ENCODE assay signal across 9 cellular contexts in the genomic region with DNA sequence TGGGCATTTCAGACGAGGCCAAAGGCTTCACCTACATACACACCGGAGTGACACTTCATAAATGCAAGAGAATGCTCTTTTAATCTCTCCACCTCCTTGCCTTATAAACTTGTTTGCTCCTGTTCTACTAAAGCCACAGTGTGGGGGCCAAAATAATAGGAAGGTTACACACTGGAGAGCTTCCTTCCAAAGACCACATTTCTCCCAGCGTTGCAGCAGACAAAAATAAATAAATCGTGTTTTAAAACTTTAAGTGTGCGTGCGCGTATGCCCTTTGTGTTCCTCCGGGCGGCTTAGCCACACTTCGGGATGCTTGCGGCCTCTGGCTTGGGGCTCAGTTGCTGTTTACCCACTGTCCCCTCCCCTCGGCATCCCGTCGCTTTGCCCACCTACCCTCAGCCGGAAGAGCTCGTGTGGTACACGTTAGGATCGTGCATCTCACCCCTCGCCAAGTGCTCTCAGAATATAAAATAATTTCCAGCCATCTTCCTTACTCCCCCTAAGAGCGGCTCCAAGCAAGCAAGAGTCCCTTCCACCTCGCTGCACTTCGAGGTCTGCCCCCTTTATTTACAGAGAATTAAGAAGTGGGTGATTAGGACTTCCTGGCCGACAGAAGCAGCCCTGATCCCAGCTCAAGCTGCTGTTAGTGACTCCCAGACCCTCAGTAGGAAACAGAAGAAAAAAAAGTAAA. TPM values are rescaled to one million over a fixed set of nuclear protein-coding genes. Genes with fewer than 3 reads are reported as not detected.
DNase-seq lines count a peak whose midpoint lies in the region; ATAC-seq and TF ChIP-seq lines count a peak whose summit lies in the region.
"Had no signal": no experiment of that assay in that cellular context is flagged by ENCODE, and none has a peak within 500 bp of the region (broad histone marks: within the 10 kb centered on the region; RNA-seq: fewer than 3 reads in every experiment).

No MANE protein-coding gene starts in this region.

- peaks cover 49% of the 10 kb centered on the region for H3K4me1 Mint-ChIP-seq in activated naive CD4-positive, alpha-beta T cell treated with anti-CD3 and anti-CD28 coated beads, Interleukin-2, amount 50 U/mL, for 24 hours
- H3K4me1 Mint-ChIP-seq in activated naive CD4-positive, alpha-beta T cell treated with anti-CD3 and anti-CD28 coated beads for 36 hours (ENCODE audit: low read depth) = peaks cover 40% of the 10 kb centered on the region

- ATAC-seq in lung (ENCODE audit: insufficient read depth, low FRiP score) (no peak), upper lobe of right lung (no peak)

- no peaks in the 10 kb centered on the region for H3K9me3 ChIP-seq in breast epithelium
- no peaks in the 10 kb centered on the region for H3K9me3 ChIP-seq in lung (ENCODE audit: control insufficient read depth in 2 of 2, insufficient read depth in 1 of 2, low read length in 1 of 2)
- no peaks in the 10 kb centered on the region for H3K9me3 ChIP-seq in upper lobe of right lung

- peak overlapping the region; percentile 59 for H3K4me3 Mint-ChIP-seq in activated naive CD4-positive, alpha-beta T cell treated with anti-CD3 and anti-CD28 coated beads, Interleukin-2, amount 50 U/mL, for 24 hours
- no peak overlapping the region for H3K4me3 Mint-ChIP-seq in activated naive CD4-positive, alpha-beta T cell treated with anti-CD3 and anti-CD28 coated beads for 36 hours

- peak overlapping the region; percentile 69 to 76 (median 72) for H3K4me3 ChIP-seq in breast epithelium
- peak overlapping the region; percentile 62 for H3K4me3 ChIP-seq in lung
- peak overlapping the region; percentile 76 for H3K4me3 ChIP-seq in upper lobe of right lung

- no peaks in the 10 kb centered on the region for H3K4me1 ChIP-seq in breast epithelium
- H3K4me1 ChIP-seq in lung (ENCODE audit: control insufficient read depth in 2 of 2, insufficient read depth in 2 of 2, low read length in 2 of 2) = peaks cover 0 to 4% of the 10 kb centered on the region in 2 donors
- H3K4me1 ChIP-seq in upper lobe of right lung = peaks cover 6% of the 10 kb centered on the region

- CTCF ChIA-PET in activated naive CD4-positive, alpha-beta T cell treated with anti-CD3 and anti-CD28 coated beads for 36 hours (lab: Charles Lee) = no interaction called here

- no peaks in the 10 kb centered on the region for H3K27me3 ChIP-seq in breast epithelium
- no peaks in the 10 kb centered on the region for H3K27me3 ChIP-seq in lung (ENCODE audit: control insufficient read depth, insufficient read depth)
- no peaks in the 10 kb centered on the region for H3K27me3 ChIP-seq in upper lobe of right lung

- peak overlapping the region; percentile 91 to 95 for H3K27ac ChIP-seq in breast epithelium
- H3K27ac ChIP-seq in lung (ENCODE audit: low read depth in 1 of 2, low read length in 1 of 2) = peak overlapping the region; percentile 40 to 97
- H3K27ac ChIP-seq in upper lobe of right lung = peak overlapping the region; percentile 73

- intact Hi-C loops in activated naive CD4-positive, alpha-beta T cell treated with anti-CD3 and anti-CD28 coated beads for 36 hours (cut with micrococcal nuclease) = no loop called here
- intact Hi-C loops in breast epithelium (cut with DNase I; ENCODE audit: low total_unique reads) = no loop called here
- intact Hi-C loops in upper lobe of right lung (cut with DNase I) = no loop called here

- no peaks in the 10 kb centered on the region for H3K36me3 Mint-ChIP-seq in activated naive CD4-positive, alpha-beta T cell treated with anti-CD3 and anti-CD28 coated beads, Interleukin-2, amount 50 U/mL, for 24 hours
- peaks cover 4% of the 10 kb centered on the region for H3K36me3 Mint-ChIP-seq in activated naive CD4-positive, alpha-beta T cell treated with anti-CD3 and anti-CD28 coated beads for 36 hours (ENCODE audit: low read depth)

- H3K27me3 Mint-ChIP-seq in activated naive CD4-positive, alpha-beta T cell treated with anti-CD3 and anti-CD28 coated beads, Interleukin-2, amount 50 U/mL, for 24 hours = peaks cover 73% of the 10 kb centered on the region
- peaks cover 88% of the 10 kb centered on the region for H3K27me3 Mint-ChIP-seq in activated naive CD4-positive, alpha-beta T cell treated with anti-CD3 and anti-CD28 coated beads for 36 hours (ENCODE audit: low read depth)

- DNase-seq in activated naive CD4-positive, alpha-beta T cell treated with anti-CD3 and anti-CD28 coated beads for 36 hours = no peak
- DNase-seq in breast epithelium (ENCODE audit: low spot score in 2 of 2) = no peak
- no peak for DNase-seq in lung (ENCODE audit: low spot score)
- no peak for DNase-seq in upper lobe of right lung
- DNase-seq in NCI-H1930 (lab: John Stamatoyannopoulos, UW) = no peak
- no peak for DNase-seq in NOMO-1 (lab: John Stamatoyannopoulos, UW; ENCODE audit: unreplicated experiment in 2 of 2)
- no peak for DNase-seq in SHP77 treated with DMSO at 0.1 percent for 48 hours (lab: John Stamatoyannopoulos, UW)
- DNase-seq: NCI-H226 had no signal

- H3K9me3 Mint-ChIP-seq in activated naive CD4-positive, alpha-beta T cell treated with anti-CD3 and anti-CD28 coated beads, Interleukin-2, amount 50 U/mL, for 24 hours = peaks cover 6% of the 10 kb centered on the region
- no peaks in the 10 kb centered on the region for H3K9me3 Mint-ChIP-seq in activated naive CD4-positive, alpha-beta T cell treated with anti-CD3 and anti-CD28 coated beads for 36 hours

- no peak for TF ChIP-seq POLR2A in breast epithelium (IDR thresholded peaks at IDR 0.05)

- H3K27ac Mint-ChIP-seq in activated naive CD4-positive, alpha-beta T cell treated with anti-CD3 and anti-CD28 coated beads, Interleukin-2, amount 50 U/mL, for 24 hours = no peak overlapping the region
- H3K27ac Mint-ChIP-seq in activated naive CD4-positive, alpha-beta T cell treated with anti-CD3 and anti-CD28 coated beads for 36 hours = no peak overlapping the region

- TF ChIP-seq CTCF in breast epithelium (IDR thresholded peaks at IDR 0.05) = no peak
- no peak for TF ChIP-seq CTCF in lung (IDR thresholded peaks at IDR 0.05; ENCODE audit: control extremely low read depth, extremely low read depth)
- no peak for TF ChIP-seq CTCF in upper lobe of right lung (IDR thresholded peaks at IDR 0.05)

- H3K36me3 ChIP-seq in breast epithelium (no peaks in the 10 kb centered on the region), lung (ENCODE audit: control insufficient read depth in 2 of 2, insufficient read depth in 2 of 2, low read length in 2 of 2) (peaks cover 0 to 3% of the 10 kb centered on the region in 2 donors), upper lobe of right lung (peaks cover 5% of the 10 kb centered on the region)

- 16 to 32% methylated on average over 23 of the region's 23 CpGs for WGBS in lung, 2 donors

RNA-seq across cellular contexts. Expression of a gene that starts 3.3 kb away (rescaled TPM):
- not detected for total RNA-seq in activated naive CD4-positive, alpha-beta T cell treated with anti-CD3 and anti-CD28 coated beads for 36 hours
- total RNA-seq in breast epithelium (10 to 100 TPM; 18.2 to 55.8 (median 28.5) TPM), lung (10 to 100 TPM; 18.9 to 47.5 TPM), upper lobe of right lung (26.7 TPM)
- polyA plus RNA-seq in lung = 1 to 10 TPM; 5.6 to 8.4 TPM

Comparison
In these comparisons a context has a peak if more than half of its experiments do, and no peak if none do; other contexts are left out.
1. RNA of a gene that starts 3.3 kb away (total RNA-seq): 18.9 to 47.5 TPM in lung, 18.2 to 55.8 TPM in breast epithelium and 26.7 TPM in upper lobe of right lung (single experiment); not detected in activated naive CD4-positive, alpha-beta T cell treated with anti-CD3 and anti-CD28 coated beads for 36 hours; every median in the first group is over 10 times any median in the second.
2. Peak in every context shown above with its lines, with median percentiles within 50 percentile points of each other: H3K27ac ChIP-seq and H3K4me3 ChIP-seq.